Comparison of ENCODE assay signal across 25 cellular contexts in the genomic region with DNA sequence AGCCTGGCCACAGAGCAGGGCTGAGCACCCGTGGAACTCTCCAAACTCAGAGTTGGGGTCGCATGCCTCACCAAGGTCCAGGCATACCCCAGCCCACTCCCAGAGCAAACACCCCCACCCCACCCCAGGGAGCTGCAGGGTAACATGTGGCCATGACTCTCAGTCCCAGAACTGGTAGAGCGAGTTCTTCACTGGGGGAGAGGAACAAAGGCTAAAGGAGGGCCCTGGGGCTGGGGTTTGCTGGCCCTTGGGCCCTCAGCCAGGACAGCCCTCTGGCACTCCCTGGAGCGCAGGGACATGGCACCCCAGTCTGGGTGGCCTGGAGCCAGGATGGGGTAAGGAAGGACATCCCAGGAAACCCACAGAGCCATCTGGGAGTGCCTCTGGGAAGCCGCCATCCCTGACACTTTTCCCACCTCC. TPM values are rescaled to one million over a fixed set of nuclear protein-coding genes. Genes with fewer than 3 reads are reported as not detected.
A peak's percentile ranks its signal among the peaks of the same experiment; 100 is the strongest.
DNase-seq lines count a peak whose midpoint lies in the region; ATAC-seq and TF ChIP-seq lines count a peak whose summit lies in the region.
"Had no signal": no experiment of that assay in that cellular context is flagged by ENCODE, and none has a peak within 500 bp of the region (broad histone marks: within the 10 kb centered on the region; RNA-seq: fewer than 3 reads in every experiment).

No MANE protein-coding gene starts in this region.

- POLR2A ChIA-PET in activated CD4-positive, alpha-beta T cell treated with anti-CD3 and anti-CD28 coated beads, Interleukin-2, amount 10 ng/mL, durations not matched to agents 7 days and 5 days (lab: Charles Lee) = no interaction called here

- intact Hi-C loops in Calu3 (cut with micrococcal nuclease; ENCODE audit: unreplicated experiment) = no loop called here

- no peak overlapping the region for H3K9ac ChIP-seq in endodermal cell (ENCODE audit: extremely low read depth, low read length, poor library complexity, severe bottlenecking)

- peak; percentile 78 for DNase-seq in Calu3
- DNase-seq in LNCaP clone FGC (ENCODE audit: low read depth) = peak; percentile 52
- peak; percentile 48 for DNase-seq in endodermal cell
- DNase-seq in progenitor cell of endocrine pancreas (ENCODE audit: low spot score, unreplicated experiment) = no peak
- DNase-seq in activated CD4-positive, alpha-beta T cell treated with anti-CD3 and anti-CD28 coated beads, Interleukin-2, amount 10 ng/mL, durations not matched to agents 7 days and 5 days = no peak
- DNase-seq: activated B cell treated with CpG ODN at 0.5 μM for 24 hours; activated naive CD8-positive, alpha-beta T cell treated with anti-CD3 and anti-CD28 coated beads for 36 hours; COR-L47; cortex of kidney; kidney glomerular epithelial cell; MG63; midbrain; NCI-H187 treated with DMSO at 0.1 percent for 48 hours; SHP77; stimulated activated CD4-positive, alpha-beta T cell treated with anti-CD3 and anti-CD28 coated beads, Interleukin-15, amount 100 ng/mL, for 24 hours; T-helper 17 cell; tibial artery had no signal

- H3K4me3 ChIP-seq in LNCaP clone FGC (ENCODE audit: low read depth, low read length) (no peak overlapping the region), endodermal cell (ENCODE audit: low read length) (no peak overlapping the region)
- H3K4me3 ChIP-seq: MG63, right atrium auricular region, tibial artery had no signal

- TF ChIP-seq CTCF in Calu3 (IDR thresholded peaks at IDR 0.05; ENCODE audit: unreplicated experiment) = no peak
- TF ChIP-seq CTCF in LNCaP clone FGC (IDR thresholded peaks at IDR 0.05; ENCODE audit: control insufficient read depth, extremely low read depth, insufficient read depth) = no peak
- no peak for TF ChIP-seq CTCF in endodermal cell (conservative IDR thresholded peaks at IDR 0.05)
- TF ChIP-seq CTCF in progenitor cell of endocrine pancreas (IDR thresholded peaks at IDR 0.05; ENCODE audit: unreplicated experiment) = no peak

- peaks cover 46% of the 10 kb centered on the region for H3K4me1 Mint-ChIP-seq in Calu3 (ENCODE audit: low read depth, unreplicated experiment)
- no peaks in the 10 kb centered on the region for H3K4me1 Mint-ChIP-seq in endodermal cell
- peaks cover 22% of the 10 kb centered on the region for H3K4me1 Mint-ChIP-seq in progenitor cell of endocrine pancreas (ENCODE audit: low read depth)
- peaks cover 6% of the 10 kb centered on the region for H3K4me1 Mint-ChIP-seq in activated CD4-positive, alpha-beta T cell treated with anti-CD3 and anti-CD28 coated beads, Interleukin-2, amount 10 ng/mL, durations not matched to agents 7 days and 5 days

- peaks cover 29% of the 10 kb centered on the region for H3K27me3 ChIP-seq in endodermal cell (ENCODE audit: control insufficient read depth, insufficient read depth, low read length, poor library complexity, severe bottlenecking)
- H3K27me3 ChIP-seq: right atrium auricular region had no signal

- CTCF ChIA-PET in Calu3 (lab: Charles Lee) = interaction anchor here (0.6 to 1.3 kb wide), 5 partner anchors 10 to 569 kb away, joined by 3 to 5 read pairs (median 4); a partner anchor contains a TSS
- CTCF ChIA-PET in activated CD4-positive, alpha-beta T cell treated with anti-CD3 and anti-CD28 coated beads, Interleukin-2, amount 10 ng/mL, durations not matched to agents 7 days and 5 days (lab: Charles Lee) = interaction anchor here (0.7 to 0.9 kb wide), 2 partner anchors 45 to 167 kb away, joined by 3 read pairs; no protein-coding TSS in a partner anchor

- BruUV-seq in Calu3 (replicated peaks; lab: Mats Ljungman, UMichigan) = no TSS peak

- no peak overlapping the region for H3K27ac ChIP-seq in endodermal cell (ENCODE audit: low read depth, low read length)
- H3K27ac ChIP-seq: epithelial cell of prostate, right atrium auricular region, tibial artery had no signal

- ATAC-seq in GM21576 (IDR thresholded peaks at IDR 0.05; ENCODE audit: unreplicated experiment) (no peak), GM21786 (IDR thresholded peaks at IDR 0.05; ENCODE audit: unreplicated experiment) (no peak), GM19395 (IDR thresholded peaks at IDR 0.05; ENCODE audit: unreplicated experiment) (no peak)
- ATAC-seq: stimulated activated memory B cell treated with anti-CD40 and anti-IgM and Interleukin-4, amounts not matched to agents 10 μg/mL and 1 μg/mL and 100 μg/mL, for 72 hours; T-helper 17 cell had no signal

- H3K9me3 ChIP-seq in endodermal cell (ENCODE audit: control insufficient read depth, low read length) = no peaks in the 10 kb centered on the region
- H3K9me3 ChIP-seq: MG63, right atrium auricular region, tibial artery had no signal

- 92% methylated on average over 5 of the region's 5 CpGs; no CpG with 5 or more reads in 1 of the 2 experiments for WGBS in endodermal cell (ENCODE audit: insufficient coverage in 1 of 2, insufficient read length in 1 of 2), 2 experiments

- H3K27ac Mint-ChIP-seq in Calu3 (ENCODE audit: unreplicated experiment) (peak overlapping the region; percentile 54), endodermal cell (no peak overlapping the region), progenitor cell of endocrine pancreas (peak overlapping the region; percentile 87)
- no peak overlapping the region for H3K27ac Mint-ChIP-seq in activated CD4-positive, alpha-beta T cell treated with anti-CD3 and anti-CD28 coated beads, Interleukin-2, amount 10 ng/mL, durations not matched to agents 7 days and 5 days
- H3K27ac Mint-ChIP-seq: activated B cell treated with CpG ODN at 0.5 μM for 24 hours; activated naive CD8-positive, alpha-beta T cell treated with anti-CD3 and anti-CD28 coated beads for 36 hours; stimulated activated memory B cell treated with anti-CD40 and anti-IgM and Interleukin-4, amounts not matched to agents 10 μg/mL and 1 μg/mL and 100 μg/mL, for 72 hours; T-helper 17 cell had no signal

- H3K27me3 Mint-ChIP-seq in Calu3 (ENCODE audit: unreplicated experiment) = no peaks in the 10 kb centered on the region
- peaks cover 28% of the 10 kb centered on the region for H3K27me3 Mint-ChIP-seq in endodermal cell (ENCODE audit: insufficient read depth)
- peaks cover 6% of the 10 kb centered on the region for H3K27me3 Mint-ChIP-seq in progenitor cell of endocrine pancreas
- H3K27me3 Mint-ChIP-seq in activated CD4-positive, alpha-beta T cell treated with anti-CD3 and anti-CD28 coated beads, Interleukin-2, amount 10 ng/mL, durations not matched to agents 7 days and 5 days = peaks cover 12% of the 10 kb centered on the region

- H3K4me3 Mint-ChIP-seq in Calu3 (ENCODE audit: low read depth, unreplicated experiment) (peak overlapping the region; percentile 39), endodermal cell (no peak overlapping the region), progenitor cell of endocrine pancreas (ENCODE audit: low read depth) (peak overlapping the region; percentile 49)
- no peak overlapping the region for H3K4me3 Mint-ChIP-seq in activated CD4-positive, alpha-beta T cell treated with anti-CD3 and anti-CD28 coated beads, Interleukin-2, amount 10 ng/mL, durations not matched to agents 7 days and 5 days
- H3K4me3 Mint-ChIP-seq: activated B cell treated with CpG ODN at 0.5 μM for 24 hours; activated naive CD8-positive, alpha-beta T cell treated with anti-CD3 and anti-CD28 coated beads for 36 hours; stimulated activated memory B cell treated with anti-CD40 and anti-IgM and Interleukin-4, amounts not matched to agents 10 μg/mL and 1 μg/mL and 100 μg/mL, for 72 hours; T-helper 17 cell had no signal

- H3K4me1 ChIP-seq in endodermal cell (ENCODE audit: control insufficient read depth, insufficient read depth, low read length) = no peaks in the 10 kb centered on the region

- H3K36me3 ChIP-seq in endodermal cell (ENCODE audit: control insufficient read depth, insufficient read depth, low read length) = no peaks in the 10 kb centered on the region
- H3K36me3 ChIP-seq: MG63, right atrium auricular region, tibial artery had no signal

- no peaks in the 10 kb centered on the region for H3K9me3 Mint-ChIP-seq in Calu3 (ENCODE audit: low read depth, unreplicated experiment)
- H3K9me3 Mint-ChIP-seq in endodermal cell = no peaks in the 10 kb centered on the region
- H3K9me3 Mint-ChIP-seq in progenitor cell of endocrine pancreas (ENCODE audit: low read depth) = no peaks in the 10 kb centered on the region
- no peaks in the 10 kb centered on the region for H3K9me3 Mint-ChIP-seq in activated CD4-positive, alpha-beta T cell treated with anti-CD3 and anti-CD28 coated beads, Interleukin-2, amount 10 ng/mL, durations not matched to agents 7 days and 5 days
- H3K9me3 Mint-ChIP-seq: activated B cell treated with CpG ODN at 0.5 μM for 24 hours; activated naive CD8-positive, alpha-beta T cell treated with anti-CD3 and anti-CD28 coated beads for 36 hours; stimulated activated memory B cell treated with anti-CD40 and anti-IgM and Interleukin-4, amounts not matched to agents 10 μg/mL and 1 μg/mL and 100 μg/mL, for 72 hours had no signal

- peaks cover 60% of the 10 kb centered on the region for H3K36me3 Mint-ChIP-seq in Calu3 (ENCODE audit: insufficient read depth, unreplicated experiment)
- H3K36me3 Mint-ChIP-seq in endodermal cell (ENCODE audit: low read depth) = no peaks in the 10 kb centered on the region
- H3K36me3 Mint-ChIP-seq in progenitor cell of endocrine pancreas (ENCODE audit: insufficient read depth) = no peaks in the 10 kb centered on the region
- no peaks in the 10 kb centered on the region for H3K36me3 Mint-ChIP-seq in activated CD4-positive, alpha-beta T cell treated with anti-CD3 and anti-CD28 coated beads, Interleukin-2, amount 10 ng/mL, durations not matched to agents 7 days and 5 days (ENCODE audit: low read depth)
- H3K36me3 Mint-ChIP-seq: activated naive CD8-positive, alpha-beta T cell treated with anti-CD3 and anti-CD28 coated beads for 36 hours; stimulated activated memory B cell treated with anti-CD40 and anti-IgM and Interleukin-4, amounts not matched to agents 10 μg/mL and 1 μg/mL and 100 μg/mL, for 72 hours had no signal

RNA-seq across cellular contexts. Expression of a gene that starts 4.2 kb away (rescaled TPM):
- total RNA-seq in Calu3 (2022) = 114 and 122 TPM in 2 replicates
- total RNA-seq in endodermal cell = 10 to 100 TPM in 1 of 2 donors, 1 to 10 TPM in 1; 7.6 to 11.4 TPM
- 9.4 TPM for polyA plus RNA-seq in endodermal cell (2013, experiment 1 of 2)
- 7.9 TPM for polyA plus RNA-seq in endodermal cell (2013, experiment 2 of 2)
- total RNA-seq in progenitor cell of endocrine pancreas = 94.2 and 101 TPM in 2 replicates
- total RNA-seq in activated CD4-positive, alpha-beta T cell treated with anti-CD3 and anti-CD28 coated beads, Interleukin-2, amount 10 ng/mL, durations not matched to agents 7 days and 5 days = under 1 TPM; 0.44 to 0.82 TPM

RNA-seq across cellular contexts. Expression of a gene that starts 19.1 kb away (rescaled TPM):
- total RNA-seq in Calu3 (2022) = 39.4 and 48.3 TPM in 2 replicates
- total RNA-seq in endodermal cell = 10 to 100 TPM; 20.4 to 23.6 TPM
- polyA plus RNA-seq in endodermal cell (2013, experiment 1 of 2) = 14.9 TPM
- polyA plus RNA-seq in endodermal cell (2013, experiment 2 of 2) = 15.8 TPM
- total RNA-seq in progenitor cell of endocrine pancreas = 17.2 and 17.8 TPM in 2 replicates
- under 1 TPM; 0.31 to 0.40 TPM for total RNA-seq in activated CD4-positive, alpha-beta T cell treated with anti-CD3 and anti-CD28 coated beads, Interleukin-2, amount 10 ng/mL, durations not matched to agents 7 days and 5 days
- total RNA-seq: activated B cell treated with CpG ODN at 0.5 μM for 24 hours had no signal

RNA-seq across cellular contexts. Expression of a gene that starts 32.7 kb away (rescaled TPM):
- not detected in 2 replicates for total RNA-seq in Calu3 (2022)
- not detected for total RNA-seq in endodermal cell
- polyA plus RNA-seq in endodermal cell (2013, experiment 1 of 2) = not detected
- polyA plus RNA-seq in endodermal cell (2013, experiment 2 of 2) = not detected
- total RNA-seq in progenitor cell of endocrine pancreas = 0.57 and 0.67 TPM in 2 replicates
- not detected for total RNA-seq in activated CD4-positive, alpha-beta T cell treated with anti-CD3 and anti-CD28 coated beads, Interleukin-2, amount 10 ng/mL, durations not matched to agents 7 days and 5 days
- total RNA-seq: activated B cell treated with CpG ODN at 0.5 μM for 24 hours; activated naive CD8-positive, alpha-beta T cell treated with anti-CD3 and anti-CD28 coated beads for 36 hours; frontal cortex; NCI-H460; right atrium auricular region; T-helper 17 cell had no signal

RNA-seq across cellular contexts. Expression of a gene that starts 44.1 kb away (rescaled TPM):
- total RNA-seq in Calu3 (2022) = 49.0 and 52.7 TPM in 2 replicates
- total RNA-seq in endodermal cell = 10 to 100 TPM; 29.7 to 30.1 TPM
- polyA plus RNA-seq in endodermal cell (2013, experiment 1 of 2) = 41.9 TPM
- polyA plus RNA-seq in endodermal cell (2013, experiment 2 of 2) = 36.4 TPM
- total RNA-seq in progenitor cell of endocrine pancreas = 26.5 and 26.8 TPM in 2 replicates
- 10 to 100 TPM; 41.2 to 46.2 TPM for total RNA-seq in activated CD4-positive, alpha-beta T cell treated with anti-CD3 and anti-CD28 coated beads, Interleukin-2, amount 10 ng/mL, durations not matched to agents 7 days and 5 days

RNA-seq across cellular contexts. Expression of a gene that starts 44.3 kb away (rescaled TPM):
- not detected in 2 replicates for total RNA-seq in Calu3 (2022)
- total RNA-seq in endodermal cell = not detected
- polyA plus RNA-seq in endodermal cell (2013, experiment 1 of 2) = not detected
- polyA plus RNA-seq in endodermal cell (2013, experiment 2 of 2) = not detected
- not detected in 2 replicates for total RNA-seq in progenitor cell of endocrine pancreas
- not detected for total RNA-seq in activated CD4-positive, alpha-beta T cell treated with anti-CD3 and anti-CD28 coated beads, Interleukin-2, amount 10 ng/mL, durations not matched to agents 7 days and 5 days
- total RNA-seq: activated B cell treated with CpG ODN at 0.5 μM for 24 hours; activated naive CD8-positive, alpha-beta T cell treated with anti-CD3 and anti-CD28 coated beads for 36 hours; frontal cortex; NCI-H460; right atrium auricular region; T-helper 17 cell had no signal

Comparison
In these comparisons a context has a peak if more than half of its experiments do, and no peak if none do; other contexts are left out.
1. DNase-seq: peak in Calu3 (single experiment), LNCaP clone FGC (single experiment) and endodermal cell (single experiment); none in progenitor cell of endocrine pancreas (single experiment) and activated CD4-positive, alpha-beta T cell treated with anti-CD3 and anti-CD28 coated beads, Interleukin-2, amount 10 ng/mL, durations not matched to agents 7 days and 5 days (single experiment).
2. H3K27ac Mint-ChIP-seq: peak in Calu3 (single experiment) and progenitor cell of endocrine pancreas (single experiment); none in endodermal cell (single experiment) and activated CD4-positive, alpha-beta T cell treated with anti-CD3 and anti-CD28 coated beads, Interleukin-2, amount 10 ng/mL, durations not matched to agents 7 days and 5 days (single experiment).
3. H3K4me3 Mint-ChIP-seq: peak in Calu3 (single experiment) and progenitor cell of endocrine pancreas (single experiment); none in endodermal cell (single experiment) and activated CD4-positive, alpha-beta T cell treated with anti-CD3 and anti-CD28 coated beads, Interleukin-2, amount 10 ng/mL, durations not matched to agents 7 days and 5 days (single experiment).
4. RNA of a gene that starts 4.2 kb away (total RNA-seq): 114 to 122 TPM in Calu3, 94.2 to 101 TPM in progenitor cell of endocrine pancreas and 7.6 to 11.4 TPM in endodermal cell; 0.44 to 0.82 TPM in activated CD4-positive, alpha-beta T cell treated with anti-CD3 and anti-CD28 coated beads, Interleukin-2, amount 10 ng/mL, durations not matched to agents 7 days and 5 days; every median in the first group is over 4 times any median in the second.
5. RNA of a gene that starts 19.1 kb away (total RNA-seq): 39.4 to 48.3 TPM in Calu3, 20.4 to 23.6 TPM in endodermal cell and 17.2 to 17.8 TPM in progenitor cell of endocrine pancreas; 0.31 to 0.40 TPM in activated CD4-positive, alpha-beta T cell treated with anti-CD3 and anti-CD28 coated beads, Interleukin-2, amount 10 ng/mL, durations not matched to agents 7 days and 5 days; every median in the first group is over 10 times any median in the second.